Comparison of ENCODE assay signal across 1 cellular context in the genomic region with DNA sequence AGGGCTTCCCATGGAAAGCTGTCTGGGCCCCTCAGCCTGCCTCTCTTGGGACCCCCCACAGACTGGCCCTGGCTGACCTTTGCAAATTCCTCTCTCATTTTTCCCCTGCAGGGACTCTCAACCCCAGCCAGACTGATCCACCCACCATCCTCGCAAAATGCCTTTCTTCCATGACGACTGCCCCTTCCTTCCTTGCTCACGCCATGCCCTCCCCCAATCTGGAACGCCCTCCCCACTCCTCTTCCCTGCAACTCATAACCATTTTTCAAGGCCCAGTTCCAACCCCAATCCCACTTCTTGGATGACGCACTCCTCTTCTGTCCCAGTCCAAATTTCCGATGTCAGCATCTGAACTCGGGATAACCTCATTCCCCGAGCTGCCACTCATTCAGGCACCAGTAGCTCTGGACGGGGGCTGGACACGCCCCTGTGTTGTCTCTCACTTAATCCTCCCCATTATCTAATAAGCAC.
TF ChIP-seq lines count a peak whose summit lies in the region.

No MANE protein-coding gene starts in this region.

TF ChIP-seq in WTC11, 78 proteins besides CTCF, POLR2A, EP300 and RAD21 (continued from another document):
- TF ChIP-seq, protein P1, sequence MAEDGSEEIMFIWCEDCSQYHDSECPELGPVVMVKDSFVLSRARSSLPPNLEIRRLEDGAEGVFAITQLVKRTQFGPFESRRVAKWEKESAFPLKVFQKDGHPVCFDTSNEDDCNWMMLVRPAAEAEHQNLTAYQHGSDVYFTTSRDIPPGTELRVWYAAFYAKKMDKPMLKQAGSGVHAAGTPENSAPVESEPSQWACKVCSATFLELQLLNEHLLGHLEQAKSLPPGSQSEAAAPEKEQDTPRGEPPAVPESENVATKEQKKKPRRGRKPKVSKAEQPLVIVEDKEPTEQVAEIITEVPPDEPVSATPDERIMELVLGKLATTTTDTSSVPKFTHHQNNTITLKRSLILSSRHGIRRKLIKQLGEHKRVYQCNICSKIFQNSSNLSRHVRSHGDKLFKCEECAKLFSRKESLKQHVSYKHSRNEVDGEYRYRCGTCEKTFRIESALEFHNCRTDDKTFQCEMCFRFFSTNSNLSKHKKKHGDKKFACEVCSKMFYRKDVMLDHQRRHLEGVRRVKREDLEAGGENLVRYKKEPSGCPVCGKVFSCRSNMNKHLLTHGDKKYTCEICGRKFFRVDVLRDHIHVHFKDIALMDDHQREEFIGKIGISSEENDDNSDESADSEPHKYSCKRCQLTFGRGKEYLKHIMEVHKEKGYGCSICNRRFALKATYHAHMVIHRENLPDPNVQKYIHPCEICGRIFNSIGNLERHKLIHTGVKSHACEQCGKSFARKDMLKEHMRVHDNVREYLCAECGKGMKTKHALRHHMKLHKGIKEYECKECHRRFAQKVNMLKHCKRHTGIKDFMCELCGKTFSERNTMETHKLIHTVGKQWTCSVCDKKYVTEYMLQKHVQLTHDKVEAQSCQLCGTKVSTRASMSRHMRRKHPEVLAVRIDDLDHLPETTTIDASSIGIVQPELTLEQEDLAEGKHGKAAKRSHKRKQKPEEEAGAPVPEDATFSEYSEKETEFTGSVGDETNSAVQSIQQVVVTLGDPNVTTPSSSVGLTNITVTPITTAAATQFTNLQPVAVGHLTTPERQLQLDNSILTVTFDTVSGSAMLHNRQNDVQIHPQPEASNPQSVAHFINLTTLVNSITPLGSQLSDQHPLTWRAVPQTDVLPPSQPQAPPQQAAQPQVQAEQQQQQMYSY (CRISPR knock-in tag; IDR thresholded peaks at IDR 0.05), result no peak
- TF ChIP-seq ZNF317 (CRISPR knock-in tag; IDR thresholded peaks at IDR 0.05; ENCODE audit: borderline replicate concordance, low read depth) (no peak), ZBTB21 (CRISPR knock-in tag; IDR thresholded peaks at IDR 0.05; ENCODE audit: borderline replicate concordance) (no peak), CREM (CRISPR knock-in tag; IDR thresholded peaks at IDR 0.05) (no peak), MXD4 (CRISPR knock-in tag; IDR thresholded peaks at IDR 0.05; ENCODE audit: borderline replicate concordance) (no peak)
